Comparison of ENCODE assay signal across 8 cellular contexts in genomic region chr16:20879175-20880053, GRCh38. TPM values are rescaled to one million over a fixed set of nuclear protein-coding genes. Genes with fewer than 3 reads are reported as not detected.
DNase-seq lines count a peak whose midpoint lies in the region; ATAC-seq and TF ChIP-seq lines count a peak whose summit lies in the region.

No MANE protein-coding gene starts in this region.

- H3K4me1 Mint-ChIP-seq in activated CD4-positive, alpha-beta T cell treated with anti-CD3 and anti-CD28 coated beads, Interleukin-2, amount 10 ng/mL, durations not matched to agents 7 days and 5 days, result peaks cover 59% of the 10 kb centered on the region
- peaks cover 23% of the 10 kb centered on the region for H3K4me1 Mint-ChIP-seq in T-helper 17 cell

- intact Hi-C loops in left ventricle myocardium inferior (cut with micrococcal nuclease) (no loop called here), transverse colon (cut with DNase I; ENCODE audit: low total_unique reads) (no loop called here)

- H3K36me3 Mint-ChIP-seq in activated CD4-positive, alpha-beta T cell treated with anti-CD3 and anti-CD28 coated beads, Interleukin-2, amount 10 ng/mL, durations not matched to agents 7 days and 5 days (ENCODE audit: low read depth), result peaks cover 29% of the 10 kb centered on the region
- peaks cover 3% of the 10 kb centered on the region for H3K36me3 Mint-ChIP-seq in T-helper 17 cell (ENCODE audit: low read depth)

- H3K4me3 Mint-ChIP-seq in activated CD4-positive, alpha-beta T cell treated with anti-CD3 and anti-CD28 coated beads, Interleukin-2, amount 10 ng/mL, durations not matched to agents 7 days and 5 days, result no peak overlapping the region
- H3K4me3 Mint-ChIP-seq in T-helper 17 cell, result no peak overlapping the region

- H3K36me3 ChIP-seq in left ventricle myocardium inferior, result no peaks in the 10 kb centered on the region
- H3K36me3 ChIP-seq in transverse colon, result no peaks in the 10 kb centered on the region

- TF ChIP-seq EP300 in transverse colon (IDR thresholded peaks at IDR 0.05; ENCODE audit: low read depth), result no peak

- TF ChIP-seq CTCF in left ventricle myocardium inferior (IDR thresholded peaks at IDR 0.05; ENCODE audit: borderline replicate concordance), result no peak
- TF ChIP-seq CTCF in transverse colon (IDR thresholded peaks at IDR 0.05), result no peak

- H3K27me3 ChIP-seq in left ventricle myocardium inferior (ENCODE audit: low read depth) (no peaks in the 10 kb centered on the region), transverse colon (no peaks in the 10 kb centered on the region)

- H3K4me3 ChIP-seq in left ventricle myocardium inferior (no peak overlapping the region), transverse colon (no peak overlapping the region)

- no peaks in the 10 kb centered on the region for H3K27me3 Mint-ChIP-seq in activated CD4-positive, alpha-beta T cell treated with anti-CD3 and anti-CD28 coated beads, Interleukin-2, amount 10 ng/mL, durations not matched to agents 7 days and 5 days
- no peaks in the 10 kb centered on the region for H3K27me3 Mint-ChIP-seq in T-helper 17 cell

- peaks cover 2% of the 10 kb centered on the region for H3K9me3 Mint-ChIP-seq in activated CD4-positive, alpha-beta T cell treated with anti-CD3 and anti-CD28 coated beads, Interleukin-2, amount 10 ng/mL, durations not matched to agents 7 days and 5 days

- POLR2A ChIA-PET in activated CD4-positive, alpha-beta T cell treated with anti-CD3 and anti-CD28 coated beads, Interleukin-2, amount 10 ng/mL, durations not matched to agents 7 days and 5 days (lab: Charles Lee), result no interaction called here

- no peak for TF ChIP-seq POLR2A in transverse colon (IDR thresholded peaks at IDR 0.05)

- no peaks in the 10 kb centered on the region for H3K9me3 ChIP-seq in T-helper 17 cell (ENCODE audit: control insufficient read depth, low read length, poor library complexity, severe bottlenecking)
- no peaks in the 10 kb centered on the region for H3K9me3 ChIP-seq in left ventricle myocardium inferior (replicated peaks)
- H3K9me3 ChIP-seq in transverse colon, result no peaks in the 10 kb centered on the region

- peak overlapping the region; percentile 75 for H3K27ac ChIP-seq in left ventricle myocardium inferior (replicated peaks)
- H3K27ac ChIP-seq in transverse colon, result peak overlapping the region; percentile 16 to 76 (median 52)

- 42 to 54% methylated on average over 7 of the region's 7 CpGs for WGBS in transverse colon (ENCODE audit: low coverage in 1 of 2), 2 donors

- CTCF ChIA-PET in activated CD4-positive, alpha-beta T cell treated with anti-CD3 and anti-CD28 coated beads, Interleukin-2, amount 10 ng/mL, durations not matched to agents 7 days and 5 days (lab: Charles Lee), result interaction anchor here (0.5 to 1.2 kb wide), 4 partner anchors 10 to 117 kb away, joined by 3 to 5 read pairs (median 3); no protein-coding TSS in a partner anchor

- no peak for DNase-seq in activated CD4-positive, alpha-beta T cell treated with anti-CD3 and anti-CD28 coated beads, Interleukin-2, amount 10 ng/mL, durations not matched to agents 7 days and 5 days
- DNase-seq in activated CD4-positive, alpha-beta T cell treated with anti-CD3 and anti-CD28 coated beads for 48 hours, result no peak
- no peak for DNase-seq in T-helper 17 cell
- DNase-seq in left ventricle myocardium inferior, result no peak
- DNase-seq in transverse colon, result no peak
- DNase-seq in epidermal melanocyte (ENCODE audit: insufficient read length, low spot score), result no peak
- DNase-seq in HuH-7 (ENCODE audit: low spot score), result no peak

- ATAC-seq in T-helper 17 cell, result no peak
- no peak for ATAC-seq in HG03469 (IDR thresholded peaks at IDR 0.05; ENCODE audit: unreplicated experiment)

- H3K4me1 ChIP-seq in left ventricle myocardium inferior (peaks cover 93% of the 10 kb centered on the region), transverse colon (peaks cover 29 to 73% (median 49%) of the 10 kb centered on the region in 4 donors)

- H3K27ac Mint-ChIP-seq in activated CD4-positive, alpha-beta T cell treated with anti-CD3 and anti-CD28 coated beads, Interleukin-2, amount 10 ng/mL, durations not matched to agents 7 days and 5 days, result peak overlapping the region; percentile 3
- peak overlapping the region; percentile 54 for H3K27ac Mint-ChIP-seq in T-helper 17 cell

- in situ Hi-C loops in transverse colon (cut with MboI; ENCODE audit: low pct_ligation_motif_present in 1 of 4, low pct_unique_long_range_greater_than_20kb in 1 of 4, low sequenced_read_pairs in 3 of 4), result no loop called here

RNA-seq across cellular contexts. Expression of gene DCUN1D3, which starts 20.7 kb away (rescaled TPM):
- 10 to 100 TPM in 1 of 2 experiments, 1 to 10 TPM in 1; 9.9 to 10.8 TPM for total RNA-seq in activated CD4-positive, alpha-beta T cell treated with anti-CD3 and anti-CD28 coated beads, Interleukin-2, amount 10 ng/mL, durations not matched to agents 7 days and 5 days
- total RNA-seq in T-helper 17 cell, result 1 to 10 TPM; 3.9 to 4.0 TPM
- 9.8 TPM for total RNA-seq in left ventricle myocardium inferior
- 10 to 100 TPM in 2 of 4 donors, 1 to 10 TPM in 2; 5.6 to 47.6 (median 10.5) TPM for total RNA-seq in transverse colon

RNA-seq across cellular contexts. Expression of gene LYRM1, which starts 21.2 kb away (rescaled TPM):
- total RNA-seq in activated CD4-positive, alpha-beta T cell treated with anti-CD3 and anti-CD28 coated beads, Interleukin-2, amount 10 ng/mL, durations not matched to agents 7 days and 5 days, result 10 to 100 TPM; 21.7 to 26.7 TPM
- total RNA-seq in T-helper 17 cell (10 to 100 TPM; 15.0 to 20.1 TPM), left ventricle myocardium inferior (45.4 TPM), transverse colon (10 to 100 TPM in 3 of 4 donors, 1 to 10 TPM in 1; 7.9 to 74.6 (median 27.5) TPM)
